Comparison of ENCODE assay signal across 23 cellular contexts in genomic region chr10:91391915-91392314, GRCh38.
"Had no signal": no experiment of that assay in that cellular context is flagged by ENCODE, and none has a peak within 500 bp of the region (broad histone marks: within the 10 kb centered on the region; RNA-seq: fewer than 3 reads in every experiment).

No MANE protein-coding gene starts in this region.

- H3K4me1 Mint-ChIP-seq: activated T-helper 17 cell treated with anti-CD3 and anti-CD28 coated beads, Interleukin-2, amount 50 U/mL, for 72 hours; stimulated activated naive CD8-positive, alpha-beta T cell treated with anti-CD3 and anti-CD28 coated beads, Interleukin-15, amount 100 ng/mL, for 72 hours had no signal

- H3K4me3 Mint-ChIP-seq: activated T-cell treated with anti-CD3 and anti-CD28 coated beads, Interleukin-2, amount 50 U/mL, for 24 hours; activated T-helper 17 cell treated with anti-CD3 and anti-CD28 coated beads, Interleukin-2, amount 50 U/mL, for 72 hours; brain; dendritic cell treated with granulocyte-macrophage colony-stimulating factor and Interleukin-4, amounts not matched to agents 40 ng/mL and 50 ng/mL, for 4 days; mesothelial cell of epicardium; naive thymus-derived CD8-positive, alpha-beta T cell; stimulated activated effector memory CD8-positive, alpha-beta T cell treated with anti-CD3 and anti-CD28 coated beads, Interleukin-12 subunit alpha, Interleukin-12 subunit beta, amount 100 ng/mL, for 72 hours; stimulated activated naive CD8-positive, alpha-beta T cell treated with anti-CD3 and anti-CD28 coated beads, Interleukin-15, amount 100 ng/mL, for 72 hours had no signal

- H3K27me3 ChIP-seq: tibial nerve had no signal

- H3K4me3 ChIP-seq: heart right ventricle, tibial nerve had no signal

- H3K27ac Mint-ChIP-seq: activated naive CD4-positive, alpha-beta T cell treated with anti-CD3 and anti-CD28 coated beads, Interleukin-2, amount 50 U/mL, for 72 hours; activated T-cell treated with anti-CD3 and anti-CD28 coated beads, Interleukin-2, amount 50 U/mL, for 24 hours; activated T-helper 17 cell treated with anti-CD3 and anti-CD28 coated beads, Interleukin-2, amount 50 U/mL, for 72 hours; brain; dendritic cell treated with granulocyte-macrophage colony-stimulating factor and Interleukin-4, amounts not matched to agents 40 ng/mL and 50 ng/mL, for 4 days; mesothelial cell of epicardium; naive thymus-derived CD8-positive, alpha-beta T cell; stimulated activated effector memory CD8-positive, alpha-beta T cell treated with anti-CD3 and anti-CD28 coated beads, Interleukin-12 subunit alpha, Interleukin-12 subunit beta, amount 100 ng/mL, for 72 hours; stimulated activated naive CD8-positive, alpha-beta T cell treated with anti-CD3 and anti-CD28 coated beads, Interleukin-15, amount 100 ng/mL, for 72 hours had no signal

- H3K9me3 ChIP-seq: heart right ventricle, tibial nerve had no signal

- H3K27ac ChIP-seq: heart right ventricle, tibial nerve, WERI-Rb-1 had no signal

- H3K36me3 Mint-ChIP-seq: brain; mesothelial cell of epicardium; naive thymus-derived CD8-positive, alpha-beta T cell; stimulated activated effector memory CD8-positive, alpha-beta T cell treated with anti-CD3 and anti-CD28 coated beads, Interleukin-12 subunit alpha, Interleukin-12 subunit beta, amount 100 ng/mL, for 72 hours had no signal

- H3K9me3 Mint-ChIP-seq: activated naive CD4-positive, alpha-beta T cell treated with anti-CD3 and anti-CD28 coated beads, Interleukin-2, amount 50 U/mL, for 72 hours; activated T-cell treated with anti-CD3 and anti-CD28 coated beads, Interleukin-2, amount 50 U/mL, for 24 hours; activated T-helper 17 cell treated with anti-CD3 and anti-CD28 coated beads, Interleukin-2, amount 50 U/mL, for 72 hours; dendritic cell treated with granulocyte-macrophage colony-stimulating factor and Interleukin-4, amounts not matched to agents 40 ng/mL and 50 ng/mL, for 4 days; naive thymus-derived CD8-positive, alpha-beta T cell; stimulated activated effector memory CD8-positive, alpha-beta T cell treated with anti-CD3 and anti-CD28 coated beads, Interleukin-12 subunit alpha, Interleukin-12 subunit beta, amount 100 ng/mL, for 72 hours; stimulated activated naive CD8-positive, alpha-beta T cell treated with anti-CD3 and anti-CD28 coated beads, Interleukin-15, amount 100 ng/mL, for 72 hours had no signal

- H3K36me3 ChIP-seq: heart right ventricle, tibial nerve, WERI-Rb-1 had no signal

- ATAC-seq: activated naive CD4-positive, alpha-beta T cell treated with anti-CD3 and anti-CD28 coated beads, Interleukin-2, amount 50 U/mL, for 72 hours; activated T-helper 17 cell treated with anti-CD3 and anti-CD28 coated beads, Interleukin-2, amount 50 U/mL, for 72 hours; heart right ventricle; left colon; naive thymus-derived CD8-positive, alpha-beta T cell; sciatic nerve; stimulated activated effector memory CD8-positive, alpha-beta T cell treated with anti-CD3 and anti-CD28 coated beads, Interleukin-12 subunit alpha, Interleukin-12 subunit beta, amount 100 ng/mL, for 72 hours; stimulated activated naive CD8-positive, alpha-beta T cell treated with anti-CD3 and anti-CD28 coated beads, Interleukin-15, amount 100 ng/mL, for 72 hours had no signal

- DNase-seq: activated CD4-positive, alpha-beta T cell treated with anti-CD3 and anti-CD28 coated beads for 1 hour; activated CD8-positive, alpha-beta memory T cell treated with anti-CD3 and anti-CD28 coated beads for 24 hours; activated CD8-positive, alpha-beta memory T cell treated with anti-CD3 and anti-CD28 coated beads, Interleukin-2, amount 50 U/mL, for 4 hours; activated T-cell treated with anti-CD3 and anti-CD28 coated beads, Interleukin-2, amount 50 U/mL, for 24 hours; aorta; effector CD4-positive, alpha-beta T cell; erythroblast; foreskin fibroblast; heart right ventricle; left colon; naive thymus-derived CD8-positive, alpha-beta T cell; small intestine; stimulated activated CD4-positive, alpha-beta T cell treated with anti-CD3 and anti-CD28 coated beads, Interleukin-2, amount 100 ng/mL, for 24 hours; stimulated activated naive CD8-positive, alpha-beta T cell treated with anti-CD3 and anti-CD28 coated beads, Interleukin-15, amount 100 ng/mL, for 72 hours; WERI-Rb-1 had no signal
